Comparison of ENCODE assay signal across 14 cellular contexts in the genomic region with DNA sequence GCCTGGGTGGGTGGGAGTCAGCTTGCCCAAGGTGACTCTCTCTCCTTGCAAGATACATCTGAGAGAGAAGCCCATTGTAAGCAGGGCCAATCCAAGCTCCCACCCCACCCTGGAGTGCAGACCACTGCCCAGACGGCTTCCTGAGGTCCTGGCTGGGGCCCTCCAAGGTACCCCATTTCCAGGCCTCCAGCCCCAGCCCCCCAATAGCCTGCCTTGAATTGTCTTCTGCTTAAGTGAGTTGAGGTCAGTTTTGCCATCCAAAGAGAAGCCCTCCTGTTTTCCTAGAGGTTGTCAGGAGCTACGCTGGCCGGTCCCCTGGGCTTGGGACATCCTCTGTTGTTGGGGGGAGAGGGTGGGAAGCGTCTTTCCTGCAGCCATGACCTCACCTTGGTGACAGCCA. TPM values are rescaled to one million over a fixed set of nuclear protein-coding genes. Genes with fewer than 3 reads are reported as not detected.
"Had no signal": no experiment of that assay in that cellular context is flagged by ENCODE, and none has a peak within 500 bp of the region (broad histone marks: within the 10 kb centered on the region; RNA-seq: fewer than 3 reads in every experiment).

No MANE protein-coding gene starts in this region.

- H3K27ac Mint-ChIP-seq: activated T-helper 2 cell treated with anti-CD3 and anti-CD28 coated beads, Interferon-gamma antibody, Interleukin-2, Interleukin-4, amounts not matched to agents 10 μg/mL and 5 μg/mL and 100 μg/mL, durations not matched to agents 14 hours and 24 hours and 36 hours; T-helper 2 cell treated with Interferon-gamma antibody and Interleukin-4, amounts not matched to agents 5 μg/mL and 100 μg/mL, for 36 hours had no signal

- H3K36me3 ChIP-seq: adrenal gland, colonic mucosa, esophagus muscularis mucosa, stomach, thoracic aorta had no signal

- H3K79me2 ChIP-seq: parathyroid adenoma had no signal

- ATAC-seq: activated CD4-positive, CD25-positive, alpha-beta regulatory T cell treated with anti-CD3 and anti-CD28 coated beads, Interleukin-2, amount 50 U/mL, for 24 hours; foreskin keratinocyte had no signal

- H3K9me3 ChIP-seq: adrenal gland, colonic mucosa, esophagus muscularis mucosa, thoracic aorta had no signal

- H3K4me3 Mint-ChIP-seq: T-helper 2 cell treated with Interferon-gamma antibody and Interleukin-4, amounts not matched to agents 5 μg/mL and 100 μg/mL, for 36 hours had no signal

- H3K4me1 ChIP-seq: adrenal gland, colonic mucosa, foreskin keratinocyte, parathyroid adenoma had no signal

- H3K27ac ChIP-seq: adrenal gland, colonic mucosa, esophagus muscularis mucosa, foreskin keratinocyte, parathyroid adenoma, stomach had no signal

- H3K9me3 Mint-ChIP-seq: activated T-helper 2 cell treated with anti-CD3 and anti-CD28 coated beads, Interferon-gamma antibody, Interleukin-2, Interleukin-4, amounts not matched to agents 10 μg/mL and 5 μg/mL and 100 μg/mL, durations not matched to agents 14 hours and 24 hours and 36 hours; T-helper 2 cell treated with Interferon-gamma antibody and Interleukin-4, amounts not matched to agents 5 μg/mL and 100 μg/mL, for 36 hours had no signal

- H3K4me3 ChIP-seq: adrenal gland, colonic mucosa, esophagus muscularis mucosa, stomach, thoracic aorta had no signal

- H3K27me3 ChIP-seq: adrenal gland, colonic mucosa, esophagus muscularis mucosa, foreskin keratinocyte, stomach had no signal

- DNase-seq: activated CD4-positive, alpha-beta T cell treated with anti-CD3 and anti-CD28 coated beads, Interleukin-2, amount 50 U/mL, for 4 hours; activated naive CD4-positive, alpha-beta T cell treated with anti-CD3 and anti-CD28 coated beads, Interleukin-2, amount 50 U/mL, for 16 hours; adrenal gland; colonic mucosa; foreskin keratinocyte; kidney glomerular epithelial cell; mesendoderm; stomach had no signal

- H2AFZ ChIP-seq: parathyroid adenoma had no signal

RNA-seq across cellular contexts. Expression of gene ADAMTS2, which starts 52.6 kb away (rescaled TPM):
- total RNA-seq: activated T-helper 2 cell treated with anti-CD3 and anti-CD28 coated beads, Interferon-gamma antibody, Interleukin-2, Interleukin-4, amounts not matched to agents 10 μg/mL and 5 μg/mL and 100 μg/mL, durations not matched to agents 14 hours and 24 hours and 36 hours; foreskin keratinocyte had no signal
- polyA plus RNA-seq: foreskin keratinocyte had no signal
